In genomic region chr3:52005571-52005986, GRCh38 we compare ENCODE assay signal across 1 cellular context.
TF ChIP-seq lines count a peak whose summit lies in the region.

No MANE protein-coding gene starts in this region.

TF ChIP-seq in endothelial cell of umbilical vein, 7 proteins besides CTCF, POLR2A, EP300 and RAD21:
- no peak for TF ChIP-seq GATA2 (IDR thresholded peaks at IDR 0.05; ENCODE audit: insufficient read depth, insufficient read length, low read depth, low read length)
- TF ChIP-seq POLR2AphosphoS5 (IDR thresholded peaks at IDR 0.05; ENCODE audit: insufficient read depth, low read depth, low read length) = no peak
- TF ChIP-seq, protein P1, sequence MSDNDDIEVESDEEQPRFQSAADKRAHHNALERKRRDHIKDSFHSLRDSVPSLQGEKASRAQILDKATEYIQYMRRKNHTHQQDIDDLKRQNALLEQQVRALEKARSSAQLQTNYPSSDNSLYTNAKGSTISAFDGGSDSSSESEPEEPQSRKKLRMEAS (IDR thresholded peaks at IDR 0.05; ENCODE audit: insufficient read depth, insufficient read length) = no peak
- TF ChIP-seq FOS (IDR thresholded peaks at IDR 0.05; ENCODE audit: borderline replicate concordance, insufficient read depth, low read length) = no peak
- TF ChIP-seq JUN (IDR thresholded peaks at IDR 0.05; ENCODE audit: borderline replicate concordance, insufficient read depth, insufficient read length, low read depth) = no peak
- TF ChIP-seq MYC (IDR thresholded peaks at IDR 0.05; ENCODE audit: low read depth, low read length) = no peak
- TF ChIP-seq EZH2 (IDR thresholded peaks at IDR 0.05; ENCODE audit: borderline replicate concordance, low read depth, low read length, severe bottlenecking) = no peak
